Comparison of ENCODE assay signal across 16 cellular contexts in the genomic region with DNA sequence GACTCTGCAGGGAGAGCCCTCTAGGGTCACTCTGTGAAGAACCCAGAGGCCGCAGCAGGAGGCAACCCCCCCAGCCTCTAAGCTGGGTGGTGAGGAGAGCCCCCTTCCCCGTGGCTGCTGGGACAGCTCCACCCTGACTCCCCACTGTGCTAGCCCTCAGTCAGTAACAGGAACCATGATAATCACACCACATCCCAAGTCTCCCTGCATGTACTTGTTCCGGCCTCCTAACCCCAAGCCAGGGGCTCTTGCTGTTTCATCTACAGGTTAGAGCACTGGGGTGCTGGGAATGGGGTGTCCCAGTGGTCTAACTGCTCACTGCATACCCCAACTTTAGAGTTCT.
"Had no signal": no experiment of that assay in that cellular context is flagged by ENCODE, and none has a peak within 500 bp of the region (broad histone marks: within the 10 kb centered on the region; RNA-seq: fewer than 3 reads in every experiment).

No MANE protein-coding gene starts in this region.

- H3K4me3 Mint-ChIP-seq: activated naive CD8-positive, alpha-beta T cell treated with anti-CD3 and anti-CD28 coated beads for 36 hours; activated T-helper 17 cell treated with anti-CD3 and anti-CD28 coated beads, Interleukin-2, amount 50 U/mL, for 72 hours; T-cell had no signal

- H3K27ac ChIP-seq: colonic mucosa had no signal

- H3K27me3 ChIP-seq: colonic mucosa, esophagus muscularis mucosa, right atrium auricular region had no signal

- H3K36me3 ChIP-seq: colonic mucosa, esophagus muscularis mucosa, right atrium auricular region had no signal

- ATAC-seq: activated T-helper 17 cell treated with anti-CD3 and anti-CD28 coated beads, Interleukin-2, amount 50 U/mL, for 72 hours; left ventricle myocardium superior; T-cell had no signal

- H3K36me3 Mint-ChIP-seq: activated naive CD8-positive, alpha-beta T cell treated with anti-CD3 and anti-CD28 coated beads for 36 hours; T-cell had no signal

- H3K4me1 Mint-ChIP-seq: activated naive CD8-positive, alpha-beta T cell treated with anti-CD3 and anti-CD28 coated beads for 36 hours had no signal

- H3K27ac Mint-ChIP-seq: activated naive CD8-positive, alpha-beta T cell treated with anti-CD3 and anti-CD28 coated beads for 36 hours; activated T-helper 17 cell treated with anti-CD3 and anti-CD28 coated beads, Interleukin-2, amount 50 U/mL, for 72 hours; progenitor cell of endocrine pancreas; T-cell had no signal

- H3K27me3 Mint-ChIP-seq: progenitor cell of endocrine pancreas, T-cell had no signal

- H3K4me3 ChIP-seq: colonic mucosa, esophagus muscularis mucosa, right atrium auricular region had no signal

- H3K9me3 ChIP-seq: colonic mucosa, esophagus muscularis mucosa, right atrium auricular region had no signal

- DNase-seq: activated CD4-positive, alpha-beta T cell treated with anti-CD3 and anti-CD28 coated beads for 1 hour; activated naive CD4-positive, alpha-beta T cell; activated naive CD8-positive, alpha-beta T cell treated with anti-CD3 and anti-CD28 coated beads for 36 hours; activated T-cell treated with anti-CD3 and anti-CD28 coated beads, Interleukin-2, amount 50 U/mL, for 1 hour; colonic mucosa; hippocampal formation; midbrain; stimulated activated CD4-positive, alpha-beta T cell treated with anti-CD3 and anti-CD28 coated beads, Interleukin-4, amount 100 ng/mL, for 24 hours; stimulated activated naive CD4-positive, alpha-beta T cell treated with Interleukin-2 at 50 U/mL for 16 hours; T-cell; trophoblast cell had no signal
